ENCODE assay signal across 25 cellular contexts in the genomic region with DNA sequence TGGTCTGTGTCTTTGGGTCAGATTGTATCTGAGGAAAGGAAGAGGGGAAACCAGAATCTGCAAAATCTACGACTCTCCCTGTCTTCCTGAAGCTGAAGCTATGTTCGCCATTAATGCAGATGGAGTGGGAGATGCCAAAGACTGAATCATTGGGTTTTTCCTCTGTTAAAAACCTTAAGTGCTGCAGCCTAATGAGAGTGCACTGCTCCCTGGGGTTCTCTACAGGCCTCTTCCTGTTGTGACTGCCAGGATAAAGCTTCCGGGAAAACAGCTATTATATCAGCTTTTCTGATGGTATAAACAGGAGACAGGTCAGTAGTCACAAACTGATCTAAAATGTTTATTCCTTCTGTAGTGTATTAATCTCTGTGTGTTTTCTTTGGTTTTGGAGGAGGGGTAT. TPM values are rescaled to one million over a fixed set of nuclear protein-coding genes. Genes with fewer than 3 reads are reported as not detected.
DNase-seq lines count a peak whose midpoint lies in the region; ATAC-seq, FAIRE-seq and TF ChIP-seq lines count a peak whose summit lies in the region.
"Had no signal": no experiment of that assay in that cellular context is flagged by ENCODE, and none has a peak within 500 bp of the region (broad histone marks: within the 10 kb centered on the region; RNA-seq: fewer than 3 reads in every experiment).

No MANE protein-coding gene starts in this region.

- dilution Hi-C loops in endothelial cell of umbilical vein (cut with MboI; ENCODE audit: extremely low pct_ligation_motif_present, low sequenced_read_pairs), result no loop called here

- H2AFZ ChIP-seq in endothelial cell of umbilical vein (ENCODE audit: low read depth, low read length), result peak overlapping the region; percentile 79

- intact Hi-C loops in heart right ventricle (cut with DNase I), result no loop called here
- intact Hi-C loops in cardiac septum (cut with DNase I), result no loop called here
- intact Hi-C loops in endothelial cell of umbilical vein (cut with micrococcal nuclease), result no loop called here

- DNase-seq in heart right ventricle (no peak), cardiac septum (ENCODE audit: low spot score) (no peak), endothelial cell of umbilical vein (ENCODE audit: low read depth, low spot score) (peak; percentile 73), pulmonary artery endothelial cell (ENCODE audit: low read depth, low spot score) (peak; percentile 41), cerebellar nuclear complex (lab: John Stamatoyannopoulos, UW) (no peak), NCI-H1092 (lab: John Stamatoyannopoulos, UW) (no peak)
- DNase-seq: activated CD4-positive, CD25-positive, alpha-beta regulatory T cell treated with anti-CD3 and anti-CD28 coated beads, Interleukin-2, amount 50 U/mL, for 72 hours; colonic mucosa; immature natural killer cell; IMR-90; left lung; NCI-H1436 treated with DMSO at 0.1 percent for 48 hours; NCI-H82; OCI-M1; Right ventricle myocardium superior; stimulated activated CD4-positive, alpha-beta T cell treated with anti-CD3 and anti-CD28 coated beads, Interleukin-2, amount 100 ng/mL, for 48 hours; stimulated activated naive B cell treated with anti-CD40 and anti-IgM and Interleukin-4, amounts not matched to agents 10 μg/mL and 1 μg/mL and 100 μg/mL, for 72 hours; SW 1271; thyroid gland had no signal

- H3K4me1 ChIP-seq in heart right ventricle, result peaks cover 0 to 9% (median 0%) of the 10 kb centered on the region in 9 donors
- peaks cover 9% of the 10 kb centered on the region for H3K4me1 ChIP-seq in endothelial cell of umbilical vein (ENCODE audit: control insufficient read depth, extremely low read depth, insufficient read depth, low read length)
- H3K4me1 ChIP-seq: colonic mucosa, left lung, thyroid gland had no signal

- CTCF ChIA-PET in endothelial cell of umbilical vein (lab: Charles Lee), result interaction anchor here (0.6 to 1.9 kb wide), 13 partner anchors 8 to 141 kb away, joined by 3 to 12 read pairs (median 4); no protein-coding TSS in a partner anchor

- peak in 6 of 8 donors; percentile 39 to 70 (median 50) for ATAC-seq in heart right ventricle
- no peak for ATAC-seq in HG02970 (IDR thresholded peaks at IDR 0.05; ENCODE audit: low FRiP score, unreplicated experiment)
- ATAC-seq: left lung; stimulated activated naive B cell treated with anti-CD40 and anti-IgM and Interleukin-4, amounts not matched to agents 10 μg/mL and 1 μg/mL and 100 μg/mL, for 72 hours had no signal

- BruUV-seq in endothelial cell of umbilical vein (replicated peaks; lab: Mats Ljungman, UMichigan), result no TSS peak

- 51 to 69% methylated on average over 3 of the region's 3 CpGs for WGBS in heart right ventricle, 2 donors

- H3K9me3 ChIP-seq in heart right ventricle, result no peaks in the 10 kb centered on the region
- H3K9me3 ChIP-seq in endothelial cell of umbilical vein (replicated peaks; ENCODE audit: control insufficient read depth, insufficient read depth, low read length), result no peaks in the 10 kb centered on the region
- H3K9me3 ChIP-seq: colonic mucosa, left lung, thyroid gland had no signal

- H3K27me3 ChIP-seq in heart right ventricle (no peaks in the 10 kb centered on the region), endothelial cell of umbilical vein (ENCODE audit: control insufficient read depth in 2 of 2, insufficient read depth in 2 of 2, low read length in 2 of 2) (no peaks in the 10 kb centered on the region)
- H3K27me3 ChIP-seq: colonic mucosa, left lung, thyroid gland had no signal

- TF ChIP-seq POLR2A in endothelial cell of umbilical vein (IDR thresholded peaks at IDR 0.05; ENCODE audit: low read depth, low read length), result no peak

- POLR2A ChIA-PET in endothelial cell of umbilical vein (lab: Charles Lee), result no interaction called here

- H3K9ac ChIP-seq in endothelial cell of umbilical vein (replicated peaks; ENCODE audit: extremely low read depth, insufficient read depth, low read length), result peak overlapping the region; percentile 0

- H3K27ac ChIP-seq in heart right ventricle, result peak overlapping the region in 6 of 10 donors; percentile 4 to 64 (median 6)
- peak overlapping the region; percentile 46 for H3K27ac ChIP-seq in endothelial cell of umbilical vein (ENCODE audit: insufficient read depth, low read depth, low read length)
- H3K27ac ChIP-seq: C4-2B, colonic mucosa, HL-60, left lung, thyroid gland had no signal

- TF ChIP-seq CTCF in heart right ventricle (IDR thresholded peaks at IDR 0.05) (no peak), endothelial cell of umbilical vein (IDR thresholded peaks at IDR 0.05; ENCODE audit: extremely low read depth in 1 of 2, insufficient read depth in 1 of 2, low read depth in 1 of 2, low read length in 2 of 2) (no peak)

- H3K79me2 ChIP-seq in endothelial cell of umbilical vein (ENCODE audit: control insufficient read depth, insufficient read depth, low read length), result no peaks in the 10 kb centered on the region

- no peaks in the 10 kb centered on the region for H3K9me1 ChIP-seq in endothelial cell of umbilical vein (replicated peaks; ENCODE audit: control insufficient read depth, extremely low read depth, insufficient read depth, low read length)

- peak overlapping the region; percentile 39 for H3K4me2 ChIP-seq in endothelial cell of umbilical vein (ENCODE audit: insufficient read depth, low read length)
- H3K4me2 ChIP-seq: smooth muscle cell had no signal

- H3K36me3 ChIP-seq in heart right ventricle, result peaks cover 0 to 75% (median 18%) of the 10 kb centered on the region in 9 donors
- H3K36me3 ChIP-seq in endothelial cell of umbilical vein (ENCODE audit: control insufficient read depth in 2 of 2, extremely low read depth in 1 of 2, insufficient read depth in 2 of 2, low read length in 2 of 2), result peaks cover 0 to 12% of the 10 kb centered on the region in 2 experiments
- H3K36me3 ChIP-seq: colonic mucosa had no signal

- H4K20me1 ChIP-seq in endothelial cell of umbilical vein (replicated peaks; ENCODE audit: control insufficient read depth, extremely low read depth, insufficient read depth, low read length), result no peaks in the 10 kb centered on the region

- FAIRE-seq in endothelial cell of umbilical vein (lab: Jason Lieb, UNC), result peak; percentile 67
- FAIRE-seq: H1 had no signal

- no peak overlapping the region for H3K4me3 ChIP-seq in heart right ventricle
- peak overlapping the region in 1 of 3 experiments; percentile 15 for H3K4me3 ChIP-seq in endothelial cell of umbilical vein (replicated peaks in 1 of 3; ENCODE audit: insufficient read depth in 1 of 3, low read depth in 1 of 3, low read length in 3 of 3)
- H3K4me3 ChIP-seq: colonic mucosa, left lung, smooth muscle cell, thyroid gland had no signal

RNA-seq across cellular contexts. Expression of a gene that starts 24.0 kb away (rescaled TPM):
- 10 to 100 TPM; 12.2 to 20.9 (median 17.6) TPM for total RNA-seq in heart right ventricle
- 10 to 100 TPM; 16.2 to 21.7 TPM for polyA plus RNA-seq in heart right ventricle
- total RNA-seq in cardiac septum, result 21.1 TPM
- 41.2 TPM for polyA plus RNA-seq in PFSK-1 (2012; ENCODE audit: insufficient read length, low read depth)
- 35.9 and 37.2 TPM in 2 replicates for total RNA-seq in endothelial cell of umbilical vein
- polyA plus RNA-seq in endothelial cell of umbilical vein, result 17.6 and 20.1 TPM in 2 replicates
- polyA plus RNA-seq in endothelial cell of umbilical vein (2011; cell fraction: cytosol; rRNA removed), result 26.5 and 28.2 TPM in 2 replicates
- polyA plus RNA-seq in endothelial cell of umbilical vein (2011; cell fraction: nucleus; rRNA removed), result 37.1 and 37.7 TPM in 2 replicates
- polyA plus RNA-seq in endothelial cell of umbilical vein (2012), result 28.0 and 31.1 TPM in 2 replicates
- 20.7 and 20.9 TPM in 2 replicates for polyA minus RNA-seq in endothelial cell of umbilical vein
- polyA minus RNA-seq in endothelial cell of umbilical vein (2011; cell fraction: cytosol; rRNA and poly(A)+ RNA removed), result 34.8 TPM
- 6.7 and 7.8 TPM in 2 replicates for polyA minus RNA-seq in endothelial cell of umbilical vein (2011; cell fraction: nucleus; rRNA and poly(A)+ RNA removed)
- 26.9 and 37.8 TPM in 2 replicates for total RNA-seq in pulmonary artery endothelial cell

RNA-seq across cellular contexts. Expression of a gene that starts 32.8 kb away (rescaled TPM):
- total RNA-seq in heart right ventricle, result 1 to 10 TPM; 2.2 to 9.1 (median 3.7) TPM
- 10 to 100 TPM in 1 of 2 donors, 1 to 10 TPM in 1; 5.8 to 10.8 TPM for polyA plus RNA-seq in heart right ventricle
- 1.6 TPM for total RNA-seq in cardiac septum
- polyA plus RNA-seq in PFSK-1 (2012; ENCODE audit: insufficient read length, low read depth), result 1.6 TPM
- 5.5 and 6.3 TPM in 2 replicates for total RNA-seq in endothelial cell of umbilical vein
- 14.2 and 17.0 TPM in 2 replicates for polyA plus RNA-seq in endothelial cell of umbilical vein
- polyA plus RNA-seq in endothelial cell of umbilical vein (2011; cell fraction: cytosol; rRNA removed), result 5.8 and 7.0 TPM in 2 replicates
- 1.3 and 1.7 TPM in 2 replicates for polyA plus RNA-seq in endothelial cell of umbilical vein (2011; cell fraction: nucleus; rRNA removed)
- polyA plus RNA-seq in endothelial cell of umbilical vein (2012), result 3.1 and 3.4 TPM in 2 replicates
- polyA minus RNA-seq in endothelial cell of umbilical vein, result 0.64 and 1.5 TPM in 2 replicates
- polyA minus RNA-seq in endothelial cell of umbilical vein (2011; cell fraction: cytosol; rRNA and poly(A)+ RNA removed), result 75.0 TPM
- polyA minus RNA-seq in endothelial cell of umbilical vein (2011; cell fraction: nucleus; rRNA and poly(A)+ RNA removed), result 1.7 and 2.5 TPM in 2 replicates
- total RNA-seq in pulmonary artery endothelial cell, result 10.6 and 12.9 TPM in 2 replicates

RNA-seq across cellular contexts. Expression of a gene that starts 36.1 kb away (rescaled TPM):
- total RNA-seq in heart right ventricle, result 1 to 10 TPM in 2 of 10 donors, under 1 TPM in 8; 0.30 to 3.6 (median 0.76) TPM
- under 1 TPM in 1 of 2 donors, not detected in 1; 0.43 TPM for polyA plus RNA-seq in heart right ventricle
- 0.51 TPM for total RNA-seq in cardiac septum
- 19.2 TPM for polyA plus RNA-seq in PFSK-1 (2012; ENCODE audit: insufficient read length, low read depth)
- 29.7 and 30.9 TPM in 2 replicates for total RNA-seq in endothelial cell of umbilical vein
- 10.5 and 11.1 TPM in 2 replicates for polyA plus RNA-seq in endothelial cell of umbilical vein
- 12.7 and 16.5 TPM in 2 replicates for polyA plus RNA-seq in endothelial cell of umbilical vein (2011; cell fraction: cytosol; rRNA removed)
- polyA plus RNA-seq in endothelial cell of umbilical vein (2011; cell fraction: nucleus; rRNA removed), result 13.2 and 17.8 TPM in 2 replicates
- polyA plus RNA-seq in endothelial cell of umbilical vein (2012), result 10.5 and 14.3 TPM in 2 replicates
- 10.6 and 13.6 TPM in 2 replicates for polyA minus RNA-seq in endothelial cell of umbilical vein
- 23.1 TPM for polyA minus RNA-seq in endothelial cell of umbilical vein (2011; cell fraction: cytosol; rRNA and poly(A)+ RNA removed)
- 9.6 and 11.3 TPM in 2 replicates for polyA minus RNA-seq in endothelial cell of umbilical vein (2011; cell fraction: nucleus; rRNA and poly(A)+ RNA removed)
- total RNA-seq in pulmonary artery endothelial cell, result 9.2 and 12.9 TPM in 2 replicates

RNA-seq across cellular contexts. Expression of a gene that starts 38.7 kb away (rescaled TPM):
- total RNA-seq in heart right ventricle, result under 1 TPM in 3 of 10 donors, not detected in 7; 0.10 to 0.32 (median 0.31) TPM
- polyA plus RNA-seq in heart right ventricle, result under 1 TPM; 0.12 to 0.15 TPM
- total RNA-seq in cardiac septum, result not detected
- polyA plus RNA-seq in PFSK-1 (2012; ENCODE audit: insufficient read length, low read depth), result 0.79 TPM
- total RNA-seq in endothelial cell of umbilical vein, result 0.38 and 0.44 TPM in 2 replicates
- 0.12 and 0.16 TPM in 2 replicates for polyA plus RNA-seq in endothelial cell of umbilical vein
- polyA plus RNA-seq in endothelial cell of umbilical vein (2011; cell fraction: cytosol; rRNA removed), result 0.08 and 0.11 TPM in 2 replicates
- polyA plus RNA-seq in endothelial cell of umbilical vein (2011; cell fraction: nucleus; rRNA removed), result 0.12 and 0.15 TPM in 2 replicates
- 0.55 and 0.58 TPM in 2 replicates for polyA plus RNA-seq in endothelial cell of umbilical vein (2012)
- 0.19 TPM in 1 of 2 replicates, not detected in the other for polyA minus RNA-seq in endothelial cell of umbilical vein
- 1.2 TPM for polyA minus RNA-seq in endothelial cell of umbilical vein (2011; cell fraction: cytosol; rRNA and poly(A)+ RNA removed)
- polyA minus RNA-seq in endothelial cell of umbilical vein (2011; cell fraction: nucleus; rRNA and poly(A)+ RNA removed), result not detected in 2 replicates
- 0.53 and 0.63 TPM in 2 replicates for total RNA-seq in pulmonary artery endothelial cell
- total RNA-seq: IMR-90 had no signal
- polyA plus RNA-seq: IMR-90 had no signal

Comparison
In these comparisons a context has a peak if more than half of its experiments do, and no peak if none do; other contexts are left out.
1. DNase-seq: peak in endothelial cell of umbilical vein (single experiment) and pulmonary artery endothelial cell (single experiment); none in heart right ventricle (0 of 2), cardiac septum (single experiment), cerebellar nuclear complex (0 of 2) and NCI-H1092 (single experiment).